In the genomic region with DNA sequence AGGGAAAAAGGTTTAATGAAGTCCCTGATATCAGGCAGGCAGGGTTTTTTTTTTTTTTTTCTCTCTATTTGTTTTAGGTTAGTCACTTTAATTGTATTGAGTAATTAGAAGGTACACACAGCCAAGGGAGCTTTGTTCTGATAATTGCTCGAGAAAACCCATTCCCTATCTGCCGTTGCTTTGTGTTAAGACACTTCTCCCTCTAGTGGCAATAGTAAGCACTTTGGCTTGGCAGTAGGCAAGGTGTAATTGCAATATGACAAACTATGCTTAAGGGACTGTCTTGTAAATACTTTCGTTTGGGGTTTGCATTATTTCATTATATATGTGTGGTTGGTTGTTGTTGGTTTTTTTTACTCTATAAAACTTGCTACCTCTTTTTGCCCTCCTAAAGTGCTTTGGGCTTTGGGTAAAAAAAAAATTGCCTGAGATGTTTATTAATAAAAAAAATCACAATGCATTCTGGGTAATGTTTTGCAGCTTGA, we compare ENCODE assay signal across 8 cellular contexts.
DNase-seq lines count a peak whose midpoint lies in the region; TF ChIP-seq lines count a peak whose summit lies in the region.

No MANE protein-coding gene starts in this region.

- intact Hi-C loops in spleen (cut with DNase I; ENCODE audit: low total_unique reads), result loop anchor here (10.0 kb wide), 1 partner anchor 253 kb away; no protein-coding TSS in a partner anchor

- H3K27ac ChIP-seq in Peyer's patch (no peak overlapping the region), spleen (no peak overlapping the region)

- DNase-seq in activated gamma-delta T cell treated with Interleukin-2 at 50 U/mL for 16 hours (peak; percentile 16), activated gamma-delta T cell (lab: John Stamatoyannopoulos, UW) (no peak), LoVo (ENCODE audit: low spot score) (peak; percentile 83), Peyer's patch (peak in 1 of 3 donors; percentile 57), brain pericyte (ENCODE audit: low read depth, low spot score) (peak; percentile 16), iPS DF 4.7 (ENCODE audit: extremely low read depth, low spot score) (peak; percentile 38), spleen (no peak), ecto neural progenitor cell (ENCODE audit: low spot score) (no peak)

- H3K4me1 ChIP-seq in Peyer's patch (no peaks in the 10 kb centered on the region), spleen (peaks cover 0 to 13% (median 7%) of the 10 kb centered on the region in 6 donors)

- H3K27me3 ChIP-seq in Peyer's patch (no peaks in the 10 kb centered on the region), spleen (replicated peaks in 1 of 7) (no peaks in the 10 kb centered on the region)

- H3K4me3 ChIP-seq in Peyer's patch, result no peak overlapping the region
- H3K4me3 ChIP-seq in spleen, result no peak overlapping the region

- TF ChIP-seq POLR2A in Peyer's patch (IDR thresholded peaks at IDR 0.05) (no peak), spleen (IDR thresholded peaks at IDR 0.05) (no peak)

- H3K36me3 ChIP-seq in Peyer's patch, result peaks cover 0 to 1% (median 0%) of the 10 kb centered on the region in 3 donors
- H3K36me3 ChIP-seq in spleen, result peaks cover 0 to 13% (median 0%) of the 10 kb centered on the region in 6 donors

- WGBS in spleen, 5 donors, result 1 to 4% (median 2%) methylated on average over 3 of the region's 3 CpGs

- TF ChIP-seq CTCF in Peyer's patch (IDR thresholded peaks at IDR 0.05) (peak; percentile 43 to 89 (median 80)), spleen (IDR thresholded peaks at IDR 0.05 in 8 of 11, conservative IDR thresholded peaks at IDR 0.05 in 3 of 11) (peak; percentile 47 to 85 (median 76))

- H3K9me3 ChIP-seq in Peyer's patch (no peaks in the 10 kb centered on the region), spleen (no peaks in the 10 kb centered on the region)

Comparison
In these comparisons a context has a peak if more than half of its experiments do, and no peak if none do; other contexts are left out.
1. DNase-seq: peak in activated gamma-delta T cell treated with Interleukin-2 at 50 U/mL for 16 hours (single experiment), LoVo (single experiment), brain pericyte (single experiment) and iPS DF 4.7 (single experiment); none in activated gamma-delta T cell (single experiment), spleen (single experiment) and ecto neural progenitor cell (single experiment).